In genomic region chr17:954431-955164, GRCh38 we compare ENCODE assay signal across 1 cellular context.
TF ChIP-seq lines count a peak whose summit lies in the region.

No MANE protein-coding gene starts in this region.

TF ChIP-seq in H1, 55 proteins besides CTCF, POLR2A, EP300 and RAD21:
- no peak for TF ChIP-seq SUZ12 (IDR thresholded peaks at IDR 0.05; ENCODE audit: low read length)
- TF ChIP-seq CHD2 (IDR thresholded peaks at IDR 0.05; ENCODE audit: low read length): no peak
- no peak for TF ChIP-seq YY1 (IDR thresholded peaks at IDR 0.05; ENCODE audit: low read depth, low read length)
- TF ChIP-seq HDAC2 (IDR thresholded peaks at IDR 0.05; ENCODE audit: borderline replicate concordance in 1 of 2, low read depth in 2 of 2, low read length in 2 of 2): no peak
- TF ChIP-seq SRF (IDR thresholded peaks at IDR 0.05; ENCODE audit: low read depth, low read length): no peak
- no peak for TF ChIP-seq TBP (IDR thresholded peaks at IDR 0.05; ENCODE audit: low read depth, low read length)
- TF ChIP-seq NRF1 (IDR thresholded peaks at IDR 0.05; ENCODE audit: low read depth, low read length): no peak
- no peak for TF ChIP-seq KDM4A (IDR thresholded peaks at IDR 0.05; ENCODE audit: low read depth, low read length, severe bottlenecking)
